Comparison of ENCODE assay signal across 9 cellular contexts in the genomic region with DNA sequence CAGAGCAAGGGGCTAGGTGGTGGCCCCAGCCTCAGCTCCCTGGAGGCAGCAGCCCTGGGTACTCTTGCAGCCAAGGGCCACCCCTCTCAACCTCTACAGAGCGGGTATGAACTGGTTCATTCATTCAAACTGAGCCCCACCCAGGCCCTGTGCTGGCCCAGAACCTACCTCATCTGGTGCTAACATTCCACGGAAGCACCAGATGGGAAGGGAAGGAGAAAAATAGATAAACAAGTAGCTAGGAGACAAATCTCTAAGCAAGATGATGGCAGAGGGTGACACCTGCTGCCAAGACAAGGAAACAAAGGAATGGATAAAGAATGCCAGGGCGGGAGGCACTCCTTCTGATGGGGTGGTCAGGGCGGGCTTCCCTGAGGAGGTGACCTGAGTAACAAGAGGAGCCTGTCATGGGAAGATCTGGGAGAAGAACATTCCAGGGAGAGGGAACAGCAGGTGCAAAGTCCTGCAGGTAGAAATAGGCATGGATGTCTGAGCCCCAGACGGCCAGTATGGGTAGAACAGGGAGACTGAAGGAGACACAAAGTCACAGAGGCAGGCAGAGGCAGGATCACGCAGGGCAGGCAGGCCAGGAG. TPM values are rescaled to one million over a fixed set of nuclear protein-coding genes. Genes with fewer than 3 reads are reported as not detected.
DNase-seq lines count a peak whose midpoint lies in the region; ATAC-seq and TF ChIP-seq lines count a peak whose summit lies in the region.
"Had no signal": no experiment of that assay in that cellular context is flagged by ENCODE, and none has a peak within 500 bp of the region (broad histone marks: within the 10 kb centered on the region; RNA-seq: fewer than 3 reads in every experiment).

No MANE protein-coding gene starts in this region.

- TF ChIP-seq CTCF in BJ (IDR thresholded peaks at IDR 0.05; ENCODE audit: insufficient read depth, low read depth, low read length), result peak; percentile 32; the same call in 1 of the 2 replicates
- TF ChIP-seq CTCF in GM23338 (conservative IDR thresholded peaks at IDR 0.05; ENCODE audit: low read depth in 2 of 2), result peak; percentile 17 to 52; a peak in 2 of 4 replicates
- peak; percentile 5 for TF ChIP-seq CTCF in liver (IDR thresholded peaks at IDR 0.05; ENCODE audit: low read depth, low read length, missing input control)

- H3K9me3 Mint-ChIP-seq in GM23338, result no peaks in the 10 kb centered on the region; the same call in 2 of the 3 replicates
- H3K9me3 Mint-ChIP-seq in activated T-helper 2 cell treated with anti-CD3 and anti-CD28 coated beads, Interferon-gamma antibody, Interleukin-2, Interleukin-4, amounts not matched to agents 10 μg/mL and 5 μg/mL and 100 μg/mL, durations not matched to agents 14 hours and 24 hours and 36 hours, result no peaks in the 10 kb centered on the region

- CTCF ChIA-PET in BJ (lab: Yijun Ruan, JAX), result interaction anchor here (0.6 to 2.0 kb wide), 9 partner anchors 9 to 790 kb away, joined by 3 to 4 read pairs (median 3); a partner anchor contains a TSS

- no peaks in the 10 kb centered on the region for H3F3A ChIP-seq in GM23338 (replicated peaks; ENCODE audit: low read depth)

- no peak for DNase-seq in BJ (ENCODE audit: low read depth)
- DNase-seq in GM23338 (ENCODE audit: low spot score), result peak; percentile 36
- no peak for DNase-seq in activated T-helper 2 cell treated with anti-CD3 and anti-CD28 coated beads, Interferon-gamma antibody, Interleukin-2, Interleukin-4, amounts not matched to agents 10 μg/mL and 5 μg/mL and 100 μg/mL, durations not matched to agents 14 hours and 24 hours and 36 hours (ENCODE audit: low spot score)
- DNase-seq in pons (ENCODE audit: low spot score), result no peak
- DNase-seq in islet precursor cell, result no peak
- DNase-seq in activated CD4-positive, CD25-positive, alpha-beta regulatory T cell treated with anti-CD3 and anti-CD28 coated beads, Interleukin-2, amount 50 U/mL, for 72 hours, result no peak
- DNase-seq: effector CD4-positive, alpha-beta T cell had no signal

- H3K9me2 ChIP-seq in GM23338 (ENCODE audit: insufficient read depth), result no peaks in the 10 kb centered on the region

- H3K27me3 ChIP-seq in BJ (ENCODE audit: control insufficient read depth, insufficient read depth, low read length) (no peaks in the 10 kb centered on the region), GM23338 (ENCODE audit: insufficient read depth) (no peaks in the 10 kb centered on the region), liver (ENCODE audit: control insufficient read depth in 4 of 4, insufficient read depth in 4 of 4, low read length in 3 of 4) (no peaks in the 10 kb centered on the region)

- no peak overlapping the region; the same call in 1 of the 2 replicates for H3K27ac Mint-ChIP-seq in GM23338
- H3K27ac Mint-ChIP-seq in activated T-helper 2 cell treated with anti-CD3 and anti-CD28 coated beads, Interferon-gamma antibody, Interleukin-2, Interleukin-4, amounts not matched to agents 10 μg/mL and 5 μg/mL and 100 μg/mL, durations not matched to agents 14 hours and 24 hours and 36 hours, result peak overlapping the region; percentile 95

- H3K4me3 Mint-ChIP-seq in GM23338, result no peak overlapping the region; the same call in 2 of the 3 replicates
- no peak overlapping the region for H3K4me3 Mint-ChIP-seq in activated T-helper 2 cell treated with anti-CD3 and anti-CD28 coated beads, Interferon-gamma antibody, Interleukin-2, Interleukin-4, amounts not matched to agents 10 μg/mL and 5 μg/mL and 100 μg/mL, durations not matched to agents 14 hours and 24 hours and 36 hours (ENCODE audit: low read depth)

- intact Hi-C loops in activated T-helper 2 cell treated with anti-CD3 and anti-CD28 coated beads, Interferon-gamma antibody, Interleukin-2, Interleukin-4, amounts not matched to agents 10 μg/mL and 5 μg/mL and 100 μg/mL, durations not matched to agents 14 hours and 24 hours and 36 hours (cut with micrococcal nuclease), result loop anchor here (10.0 kb wide), 1 partner anchor 296 kb away; a partner anchor contains a TSS

- no peaks in the 10 kb centered on the region for H3K79me2 ChIP-seq in GM23338 (replicated peaks; ENCODE audit: insufficient read depth)

- 75% methylated on average over 6 of the region's 6 CpGs for WGBS in liver

- no peak overlapping the region for H3K4me3 ChIP-seq in BJ (ENCODE audit: low read depth, low read length)
- no peak overlapping the region for H3K4me3 ChIP-seq in GM23338
- no peak overlapping the region for H3K4me3 ChIP-seq in liver (ENCODE audit: low read depth in 1 of 3, low read length in 3 of 3)

- 0 out of 3 replicates have a peak, but pooled peaks cover 4% of the 10 kb centered on the region for H3K4me1 Mint-ChIP-seq in GM23338
- peaks cover 38% of the 10 kb centered on the region for H3K4me1 Mint-ChIP-seq in activated T-helper 2 cell treated with anti-CD3 and anti-CD28 coated beads, Interferon-gamma antibody, Interleukin-2, Interleukin-4, amounts not matched to agents 10 μg/mL and 5 μg/mL and 100 μg/mL, durations not matched to agents 14 hours and 24 hours and 36 hours (ENCODE audit: low read depth)

- H4K20me1 ChIP-seq in GM23338 (replicated peaks; ENCODE audit: insufficient read depth), result peaks cover 2% of the 10 kb centered on the region; the same call in 1 of the 2 replicates

- H3K4me2 ChIP-seq in GM23338, result no peak overlapping the region

- no peaks in the 10 kb centered on the region for H3K9me3 ChIP-seq in liver (ENCODE audit: control insufficient read depth in 4 of 4, low read length in 3 of 4)

- H2AFZ ChIP-seq in GM23338, result no peak overlapping the region

- ATAC-seq in GM23338, result no peak
- no peak for ATAC-seq in HG03097 (IDR thresholded peaks at IDR 0.05; ENCODE audit: low FRiP score, unreplicated experiment)

- H3K4me1 ChIP-seq in GM23338 (ENCODE audit: insufficient read depth), result no peaks in the 10 kb centered on the region; the same call in 1 of the 2 replicates
- peaks cover 0 to 14% (median 7%) of the 10 kb centered on the region in 4 donors for H3K4me1 ChIP-seq in liver (ENCODE audit: control insufficient read depth in 4 of 4, insufficient read depth in 4 of 4, low read length in 3 of 4)

- no peak overlapping the region for H3K27ac ChIP-seq in GM23338 (ENCODE audit: low read depth)
- no peak overlapping the region for H3K27ac ChIP-seq in liver (ENCODE audit: low read depth in 1 of 2, low read length in 2 of 2)

- H3K9ac ChIP-seq in liver (ENCODE audit: low read depth in 1 of 2, low read length in 2 of 2), result no peak overlapping the region

- peaks cover 7% of the 10 kb centered on the region for H3K27me3 Mint-ChIP-seq in GM23338 (ENCODE audit: insufficient read depth, low read depth, poor library complexity)
- H3K27me3 Mint-ChIP-seq in activated T-helper 2 cell treated with anti-CD3 and anti-CD28 coated beads, Interferon-gamma antibody, Interleukin-2, Interleukin-4, amounts not matched to agents 10 μg/mL and 5 μg/mL and 100 μg/mL, durations not matched to agents 14 hours and 24 hours and 36 hours (ENCODE audit: low read depth), result no peaks in the 10 kb centered on the region

- POLR2A ChIA-PET in BJ (lab: Charles Lee), result interaction anchor here (0.6 kb wide), 1 partner anchor 167 kb away, joined by 9 read pairs; no protein-coding TSS in a partner anchor

- H3K36me3 Mint-ChIP-seq in GM23338 (ENCODE audit: low read depth), result peaks cover 19% of the 10 kb centered on the region; the same call in 2 of the 3 replicates
- peaks cover 40% of the 10 kb centered on the region for H3K36me3 Mint-ChIP-seq in activated T-helper 2 cell treated with anti-CD3 and anti-CD28 coated beads, Interferon-gamma antibody, Interleukin-2, Interleukin-4, amounts not matched to agents 10 μg/mL and 5 μg/mL and 100 μg/mL, durations not matched to agents 14 hours and 24 hours and 36 hours (ENCODE audit: low read depth)

- H3K36me3 ChIP-seq in BJ (ENCODE audit: control insufficient read depth, insufficient read depth, low read length) (peaks cover 14% of the 10 kb centered on the region), GM23338 (ENCODE audit: insufficient read depth) (no peaks in the 10 kb centered on the region), liver (ENCODE audit: control insufficient read depth in 4 of 4, insufficient read depth in 3 of 4, low read depth in 1 of 4, low read length in 3 of 4) (peaks cover 0 to 1% (median 0%) of the 10 kb centered on the region in 4 donors)

- TF ChIP-seq RAD21 in liver (IDR thresholded peaks at IDR 0.05), result peak; percentile 35 to 50

RNA-seq across cellular contexts. Expression of a gene that starts 6.1 kb away (rescaled TPM):
- polyA plus RNA-seq in BJ (2011; rRNA removed) (21.4 and 35.5 TPM in 2 replicates), GM23338 (2016; fragmentation: Nextera tagmentation; extraction: Ambion mirVana) (7.9 and 8.1 TPM in 2 replicates), liver (10 to 100 TPM in 1 of 2 donors, 1 to 10 TPM in 1; 2.5 to 10.6 TPM)
- 20.2 and 28.6 TPM in 2 replicates for polyA minus RNA-seq in BJ (2011; rRNA and poly(A)+ RNA removed)
- total RNA-seq in GM23338 (2014; rRNA removed; shearing (Covaris generic)), result 35.3 and 39.1 TPM in 2 replicates
- 25.6 and 28.7 TPM in 2 replicates for total RNA-seq in activated T-helper 2 cell treated with anti-CD3 and anti-CD28 coated beads, Interferon-gamma antibody, Interleukin-2, Interleukin-4, amounts not matched to agents 10 μg/mL and 5 μg/mL and 100 μg/mL, durations not matched to agents 14 hours and 24 hours and 36 hours
- total RNA-seq in liver, result 10 to 100 TPM in 1 of 2 donors, 1 to 10 TPM in 1; 4.5 to 83.7 TPM

RNA-seq across cellular contexts. Expression of a gene that starts 11.3 kb away (rescaled TPM):
- 48.5 and 78.3 TPM in 2 replicates for polyA plus RNA-seq in BJ (2011; rRNA removed)
- polyA minus RNA-seq in BJ (2011; rRNA and poly(A)+ RNA removed), result 35.8 and 60.1 TPM in 2 replicates
- total RNA-seq in GM23338 (2014; rRNA removed; shearing (Covaris generic)), result 39.2 and 46.3 TPM in 2 replicates
- polyA plus RNA-seq in GM23338 (2016; fragmentation: Nextera tagmentation; extraction: Ambion mirVana), result 20.7 and 21.5 TPM in 2 replicates
- 60.3 and 60.7 TPM in 2 replicates for total RNA-seq in activated T-helper 2 cell treated with anti-CD3 and anti-CD28 coated beads, Interferon-gamma antibody, Interleukin-2, Interleukin-4, amounts not matched to agents 10 μg/mL and 5 μg/mL and 100 μg/mL, durations not matched to agents 14 hours and 24 hours and 36 hours
- total RNA-seq in liver, result 10 to 100 TPM; 26.9 to 37.7 TPM
- polyA plus RNA-seq in liver, result 10 to 100 TPM; 22.5 to 40.4 TPM

RNA-seq across cellular contexts. Expression of a gene that starts 19.9 kb away (rescaled TPM):
- polyA plus RNA-seq in BJ (2011; rRNA removed) (1.9 and 2.3 TPM in 2 replicates), GM23338 (2016; fragmentation: Nextera tagmentation; extraction: Ambion mirVana) (19.5 and 25.1 TPM in 2 replicates), liver (under 1 TPM; 0.06 to 0.40 TPM)
- 0.98 and 1.1 TPM in 2 replicates for polyA minus RNA-seq in BJ (2011; rRNA and poly(A)+ RNA removed)
- 7.5 and 13.4 TPM in 2 replicates for total RNA-seq in GM23338 (2014; rRNA removed; shearing (Covaris generic))
- total RNA-seq in activated T-helper 2 cell treated with anti-CD3 and anti-CD28 coated beads, Interferon-gamma antibody, Interleukin-2, Interleukin-4, amounts not matched to agents 10 μg/mL and 5 μg/mL and 100 μg/mL, durations not matched to agents 14 hours and 24 hours and 36 hours, result 1.4 and 3.4 TPM in 2 replicates
- 1 to 10 TPM in 1 of 2 donors, under 1 TPM in 1; 0.59 to 1.5 TPM for total RNA-seq in liver

RNA-seq across cellular contexts. Expression of a gene that starts 26.9 kb away (rescaled TPM):
- polyA plus RNA-seq in BJ (2011; rRNA removed) (35.0 and 55.3 TPM in 2 replicates), GM23338 (2016; fragmentation: Nextera tagmentation; extraction: Ambion mirVana) (92.2 and 92.4 TPM in 2 replicates), liver (10 to 100 TPM; 22.0 to 25.0 TPM)
- polyA minus RNA-seq in BJ (2011; rRNA and poly(A)+ RNA removed), result 32.4 and 49.5 TPM in 2 replicates
- total RNA-seq in GM23338 (2014; rRNA removed; shearing (Covaris generic)), result 29.0 and 36.6 TPM in 2 replicates
- total RNA-seq in activated T-helper 2 cell treated with anti-CD3 and anti-CD28 coated beads, Interferon-gamma antibody, Interleukin-2, Interleukin-4, amounts not matched to agents 10 μg/mL and 5 μg/mL and 100 μg/mL, durations not matched to agents 14 hours and 24 hours and 36 hours, result 55.7 and 57.4 TPM in 2 replicates
- 10 to 100 TPM in 1 of 2 donors, 1 to 10 TPM in 1; 9.3 to 22.0 TPM for total RNA-seq in liver

RNA-seq across cellular contexts. Expression of a gene that starts 33.2 kb away (rescaled TPM):
- polyA plus RNA-seq in BJ (2011; rRNA removed), result 65.1 and 102 TPM in 2 replicates
- 4.2 and 8.3 TPM in 2 replicates for polyA minus RNA-seq in BJ (2011; rRNA and poly(A)+ RNA removed)
- total RNA-seq in GM23338 (2014; rRNA removed; shearing (Covaris generic)), result 6.7 and 16.2 TPM in 2 replicates
- polyA plus RNA-seq in GM23338 (2016; fragmentation: Nextera tagmentation; extraction: Ambion mirVana), result 35.5 and 36.3 TPM in 2 replicates
- 19.6 and 21.0 TPM in 2 replicates for total RNA-seq in activated T-helper 2 cell treated with anti-CD3 and anti-CD28 coated beads, Interferon-gamma antibody, Interleukin-2, Interleukin-4, amounts not matched to agents 10 μg/mL and 5 μg/mL and 100 μg/mL, durations not matched to agents 14 hours and 24 hours and 36 hours
- total RNA-seq in liver, result 10 to 100 TPM; 10.6 to 18.7 TPM
- polyA plus RNA-seq in liver, result 10 to 100 TPM; 40.4 to 78.3 TPM
